29 cellular contexts compared by ENCODE assay signal in the genomic region with DNA sequence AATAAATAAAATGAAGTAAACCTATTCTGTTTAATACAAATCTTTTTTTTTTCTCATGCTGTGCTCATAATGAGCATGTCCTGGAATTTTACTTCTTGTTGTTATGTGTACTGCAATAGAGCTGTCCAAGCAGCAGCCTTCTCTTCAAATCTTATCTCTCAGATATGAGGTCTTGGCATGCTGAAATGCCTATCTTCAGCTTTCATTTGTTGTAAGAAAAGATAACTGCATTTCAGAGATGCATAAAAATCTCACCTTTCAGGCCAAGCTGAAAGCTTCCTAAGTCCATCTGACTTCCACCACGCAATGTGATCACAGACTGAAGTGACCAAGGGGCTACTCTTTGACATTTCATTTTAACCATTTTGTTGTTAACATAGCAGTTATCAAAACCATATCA. TPM values are rescaled to one million over a fixed set of nuclear protein-coding genes. Genes with fewer than 3 reads are reported as not detected.
"Had no signal": no experiment of that assay in that cellular context is flagged by ENCODE, and none has a peak within 500 bp of the region (broad histone marks: within the 10 kb centered on the region; RNA-seq: fewer than 3 reads in every experiment).

No MANE protein-coding gene starts in this region.

- H3K36me3 ChIP-seq: neural progenitor cell, ovary, right lobe of liver, sigmoid colon, suprapubic skin, tibial artery, transverse colon, upper lobe of left lung, vagina had no signal

- H3K27me3 ChIP-seq: neural progenitor cell, ovary, right lobe of liver, sigmoid colon, suprapubic skin, testis, tibial artery, transverse colon, upper lobe of left lung, vagina had no signal

- H3K79me2 ChIP-seq: parathyroid adenoma had no signal

- H3K9me3 ChIP-seq: ovary, psoas muscle, right lobe of liver, suprapubic skin, testis, tibial artery, transverse colon, upper lobe of left lung, vagina had no signal

- H3K9ac ChIP-seq: neural progenitor cell, parathyroid adenoma had no signal

- H3K27ac ChIP-seq: neural progenitor cell, ovary, parathyroid adenoma, psoas muscle, right lobe of liver, sigmoid colon, suprapubic skin, testis, tibial artery, transverse colon, upper lobe of left lung, vagina had no signal

- H3K4me3 ChIP-seq: neural progenitor cell, ovary, psoas muscle, right lobe of liver, sigmoid colon, suprapubic skin, testis, tibial artery, transverse colon, upper lobe of left lung, vagina had no signal

- H3K4me1 ChIP-seq: neural progenitor cell, parathyroid adenoma, psoas muscle, right lobe of liver, sigmoid colon, suprapubic skin, testis, tibial artery, transverse colon, upper lobe of left lung, vagina had no signal

- DNase-seq: naive B cell; naive thymus-derived CD8-positive, alpha-beta T cell; nephron progenitor cell; occipital lobe; ovary; posterior cingulate gyrus; psoas muscle; right cardiac atrium; right lobe of liver; sigmoid colon; small intestine; stimulated activated CD4-positive, alpha-beta T cell treated with anti-CD3 and anti-CD28 coated beads, Interleukin-1b, Interleukin-23, amount 100 ng/mL, for 48 hours; stimulated activated CD4-positive, alpha-beta T cell treated with anti-CD3 and anti-CD28 coated beads, Interleukin-4, amount 100 ng/mL, for 1 hour; stimulated activated CD4-positive, alpha-beta T cell treated with anti-CD3 and anti-CD28 coated beads, Interleukin-4, amount 100 ng/mL, for 4 hours; stimulated activated CD8-positive, alpha-beta memory T cell treated with anti-CD3 and anti-CD28 coated beads, Interleukin-4, amount 100 ng/mL, for 48 hours; stimulated activated naive CD4-positive, alpha-beta T cell; stimulated activated naive CD8-positive, alpha-beta T cell treated with anti-CD3 and anti-CD28 coated beads, Interleukin-15, amount 100 ng/mL, for 72 hours; stimulated activated naive CD8-positive, alpha-beta T cell treated with anti-CD3 and anti-CD28 coated beads, Interleukin-15, Interleukin-2, amounts not matched to agents 100 U/mL and 50 U/mL, for 24 hours; substantia nigra; testis; tibial artery; transverse colon; upper lobe of left lung had no signal

- H3K4me2 ChIP-seq: neural progenitor cell had no signal

- H2AFZ ChIP-seq: neural progenitor cell, parathyroid adenoma had no signal

- ATAC-seq: naive thymus-derived CD8-positive, alpha-beta T cell; natural killer cell treated with Interleukin-12 subunit alpha and Interleukin-12 subunit beta and Interleukin-15 and Interleukin-18, amount 100 ng/mL, for 72 hours; psoas muscle; right cardiac atrium; right lobe of liver; stimulated activated memory B cell treated with anti-CD40 and anti-IgM and Interleukin-4, amounts not matched to agents 10 μg/mL and 1 μg/mL and 100 μg/mL, for 72 hours; stimulated activated naive CD8-positive, alpha-beta T cell treated with anti-CD3 and anti-CD28 coated beads, Interleukin-15, amount 100 ng/mL, for 72 hours; stimulated activated naive CD8-positive, alpha-beta T cell treated with anti-CD3 and anti-CD28 coated beads, Interleukin-15, Interleukin-2, amounts not matched to agents 100 U/mL and 50 U/mL, for 24 hours had no signal

RNA-seq across cellular contexts. Expression of gene LRRC3B, which starts 43.4 kb away (rescaled TPM):
- polyA plus RNA-seq: naive thymus-derived CD8-positive, alpha-beta T cell had no signal
